ENCODE assay signal across 13 cellular contexts in genomic region chr1:232127190-232127589, GRCh38.
DNase-seq lines count a peak whose midpoint lies in the region; ATAC-seq, FAIRE-seq and TF ChIP-seq lines count a peak whose summit lies in the region.
"Had no signal": no experiment of that assay in that cellular context is flagged by ENCODE, and none has a peak within 500 bp of the region (broad histone marks: within the 10 kb centered on the region; RNA-seq: fewer than 3 reads in every experiment).

No MANE protein-coding gene starts in this region.

- H3K4me1 Mint-ChIP-seq in activated naive CD8-positive, alpha-beta T cell treated with anti-CD3 and anti-CD28 coated beads, Interleukin-2, amount 50 U/mL, for 24 hours: peaks cover 8% of the 10 kb centered on the region

- H3K36me3 Mint-ChIP-seq in activated naive CD8-positive, alpha-beta T cell treated with anti-CD3 and anti-CD28 coated beads, Interleukin-2, amount 50 U/mL, for 24 hours (ENCODE audit: low read depth): no peaks in the 10 kb centered on the region

- H3K27ac ChIP-seq in foreskin keratinocyte: no peak overlapping the region

- peaks cover 33% of the 10 kb centered on the region for H3K4me1 ChIP-seq in foreskin keratinocyte

- H3K27ac Mint-ChIP-seq in activated naive CD8-positive, alpha-beta T cell treated with anti-CD3 and anti-CD28 coated beads, Interleukin-2, amount 50 U/mL, for 24 hours: no peak overlapping the region

- no peak overlapping the region for H3K4me3 Mint-ChIP-seq in activated naive CD8-positive, alpha-beta T cell treated with anti-CD3 and anti-CD28 coated beads, Interleukin-2, amount 50 U/mL, for 24 hours

- FAIRE-seq in H54 (lab: Jason Lieb, UNC): peak; percentile 99

- TF ChIP-seq CTCF in foreskin keratinocyte (conservative IDR thresholded peaks at IDR 0.05): no peak

- no peaks in the 10 kb centered on the region for H3K27me3 ChIP-seq in foreskin keratinocyte

- peaks cover 9% of the 10 kb centered on the region for H3K9me3 Mint-ChIP-seq in activated naive CD8-positive, alpha-beta T cell treated with anti-CD3 and anti-CD28 coated beads, Interleukin-2, amount 50 U/mL, for 24 hours

- DNase-seq in ACHN (peak; percentile 75), H54 (ENCODE audit: insufficient read length, low spot score) (no peak), foreskin keratinocyte (peak; percentile 59 to 85), NCI-H524 (lab: John Stamatoyannopoulos, UW) (no peak), NK-92 (lab: John Stamatoyannopoulos, UW; ENCODE audit: unreplicated experiment) (no peak)
- DNase-seq in activated naive CD8-positive, alpha-beta T cell treated with anti-CD3 and anti-CD28 coated beads, Interleukin-2, amount 50 U/mL, for 24 hours: no peak
- DNase-seq: activated naive CD4-positive, alpha-beta T cell treated with Interleukin-2 at 50 U/mL for 16 hours; effector memory CD4-positive, alpha-beta T cell; MM.1S; occipital lobe; stimulated activated CD4-positive, alpha-beta T cell treated with anti-CD3 and anti-CD28 coated beads, Interleukin-2, amount 100 ng/mL, for 48 hours had no signal

- in situ Hi-C loops in ACHN (cut with HindIII; ENCODE audit: low pct_ligation_motif_present, low pct_unique_long_range_greater_than_20kb, low sequenced_read_pairs): no loop called here

- ATAC-seq in SK-N-SH treated with all-trans-retinoic acid at 6 μM for 48 hours: peak; percentile 89
- peak; percentile 95 for ATAC-seq in foreskin keratinocyte
- no peak for ATAC-seq in activated naive CD8-positive, alpha-beta T cell treated with anti-CD3 and anti-CD28 coated beads, Interleukin-2, amount 50 U/mL, for 24 hours
- ATAC-seq in HG03565 (IDR thresholded peaks at IDR 0.05; ENCODE audit: unreplicated experiment): no peak

- no peak for TF ChIP-seq POLR2A in H54 (IDR thresholded peaks at IDR 0.05; ENCODE audit: low read depth, low read length)

- peaks cover 26% of the 10 kb centered on the region for H3K27me3 Mint-ChIP-seq in activated naive CD8-positive, alpha-beta T cell treated with anti-CD3 and anti-CD28 coated beads, Interleukin-2, amount 50 U/mL, for 24 hours

TF ChIP-seq in SK-N-SH treated with all-trans-retinoic acid at 6 μM for 48 hours, 23 proteins besides CTCF, POLR2A, EP300 and RAD21:
- TF ChIP-seq TCF4 (CRISPR knock-in tag; IDR thresholded peaks at IDR 0.05; ENCODE audit: borderline replicate concordance) (no peak), SNAI2 (CRISPR knock-in tag; IDR thresholded peaks at IDR 0.05) (no peak), ZNF70 (CRISPR knock-in tag; IDR thresholded peaks at IDR 0.05) (no peak)

Comparison
In these comparisons a context has a peak if more than half of its experiments do, and no peak if none do; other contexts are left out.
1. DNase-seq: peak in ACHN (single experiment) and foreskin keratinocyte (2 of 2); none in H54 (single experiment), NCI-H524 (0 of 2), activated naive CD8-positive, alpha-beta T cell treated with anti-CD3 and anti-CD28 coated beads, Interleukin-2, amount 50 U/mL, for 24 hours (single experiment) and NK-92 (single experiment).
2. ATAC-seq: peak in SK-N-SH treated with all-trans-retinoic acid at 6 μM for 48 hours (single experiment) and foreskin keratinocyte (single experiment); none in activated naive CD8-positive, alpha-beta T cell treated with anti-CD3 and anti-CD28 coated beads, Interleukin-2, amount 50 U/mL, for 24 hours (single experiment) and HG03565 (single experiment).